8 cellular contexts compared by ENCODE assay signal in the genomic region with DNA sequence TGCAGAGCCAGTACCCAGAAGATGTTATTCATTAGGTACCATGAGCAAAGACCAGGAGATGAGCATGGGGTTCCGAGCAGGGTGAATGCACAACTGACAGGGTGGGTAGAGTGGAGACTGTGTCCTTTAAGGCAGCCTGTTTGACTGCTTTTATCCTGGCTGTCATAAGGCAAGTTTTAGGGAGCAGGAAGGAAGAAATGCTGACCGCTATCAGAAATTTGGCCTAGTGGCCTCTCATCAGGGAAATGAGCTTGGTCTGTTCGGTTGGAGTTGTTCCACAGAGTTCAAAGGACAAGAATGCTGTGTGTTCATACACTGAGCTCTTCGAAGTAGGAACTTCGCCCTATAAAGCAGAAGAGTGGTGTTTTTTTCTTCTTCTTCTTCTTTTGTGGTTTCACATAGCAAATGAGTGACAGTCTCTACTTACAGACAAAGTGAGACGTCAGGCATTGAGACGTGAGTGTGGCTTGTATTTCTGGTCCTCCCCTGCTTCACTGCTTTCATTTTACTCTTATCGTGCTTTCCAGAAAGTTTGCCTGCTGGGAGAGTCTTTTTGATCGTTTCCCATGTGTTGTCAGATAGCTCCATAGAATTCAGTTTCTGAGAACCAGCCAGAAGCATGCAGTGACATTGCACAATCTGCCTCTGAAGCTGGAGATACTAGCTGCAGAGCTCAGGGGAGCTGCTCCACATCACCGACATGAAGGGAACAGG. TPM values are rescaled to one million over a fixed set of nuclear protein-coding genes. Genes with fewer than 3 reads are reported as not detected.
A peak's percentile ranks its signal among the peaks of the same experiment; 100 is the strongest.
DNase-seq lines count a peak whose midpoint lies in the region; ATAC-seq, FAIRE-seq and TF ChIP-seq lines count a peak whose summit lies in the region.

A gene with protein sequence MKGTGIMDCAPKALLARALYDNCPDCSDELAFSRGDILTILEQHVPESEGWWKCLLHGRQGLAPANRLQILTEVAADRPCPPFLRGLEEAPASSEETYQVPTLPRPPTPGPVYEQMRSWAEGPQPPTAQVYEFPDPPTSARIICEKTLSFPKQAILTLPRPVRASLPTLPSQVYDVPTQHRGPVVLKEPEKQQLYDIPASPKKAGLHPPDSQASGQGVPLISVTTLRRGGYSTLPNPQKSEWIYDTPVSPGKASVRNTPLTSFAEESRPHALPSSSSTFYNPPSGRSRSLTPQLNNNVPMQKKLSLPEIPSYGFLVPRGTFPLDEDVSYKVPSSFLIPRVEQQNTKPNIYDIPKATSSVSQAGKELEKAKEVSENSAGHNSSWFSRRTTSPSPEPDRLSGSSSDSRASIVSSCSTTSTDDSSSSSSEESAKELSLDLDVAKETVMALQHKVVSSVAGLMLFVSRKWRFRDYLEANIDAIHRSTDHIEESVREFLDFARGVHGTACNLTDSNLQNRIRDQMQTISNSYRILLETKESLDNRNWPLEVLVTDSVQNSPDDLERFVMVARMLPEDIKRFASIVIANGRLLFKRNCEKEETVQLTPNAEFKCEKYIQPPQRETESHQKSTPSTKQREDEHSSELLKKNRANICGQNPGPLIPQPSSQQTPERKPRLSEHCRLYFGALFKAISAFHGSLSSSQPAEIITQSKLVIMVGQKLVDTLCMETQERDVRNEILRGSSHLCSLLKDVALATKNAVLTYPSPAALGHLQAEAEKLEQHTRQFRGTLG (plus strand): TSS at position 502 of the 714 bp plus-strand sequence. CDS start 199 bp downstream, at position 701.

- H3K4me3 Mint-ChIP-seq in activated CD4-positive, alpha-beta T cell treated with anti-CD3 and anti-CD28 coated beads, Interleukin-2, amount 10 ng/mL, durations not matched to agents 7 days and 5 days = peak within 1 kb of the TSS; percentile 78
- H3K4me3 Mint-ChIP-seq in endothelial cell (ENCODE audit: unreplicated experiment) = no peak within 1 kb of the TSS

- H3K27ac Mint-ChIP-seq in activated CD4-positive, alpha-beta T cell treated with anti-CD3 and anti-CD28 coated beads, Interleukin-2, amount 10 ng/mL, durations not matched to agents 7 days and 5 days = peak within 1 kb of the TSS; percentile 91
- H3K27ac Mint-ChIP-seq in endothelial cell (ENCODE audit: unreplicated experiment) = no peak within 1 kb of the TSS

- no peaks in the 10 kb centered on the region for H3K27me3 ChIP-seq in small intestine (ENCODE audit: control insufficient read depth in 2 of 2, insufficient read depth in 2 of 2, low read length in 2 of 2)

- peak within 1 kb of the TSS in 1 of 2 donors; percentile 26 for H3K4me3 ChIP-seq in small intestine (ENCODE audit: low read depth in 1 of 2, low read length in 2 of 2)

- no peaks in the 10 kb centered on the region for H3K9me3 ChIP-seq in small intestine (ENCODE audit: control insufficient read depth, low read depth)

- FAIRE-seq in GM12891 (lab: Jason Lieb, UNC) (peak; percentile 80), small intestine (lab: Jason Lieb, UNC) (no peak)

- no peak for TF ChIP-seq CTCF in endothelial cell (IDR thresholded peaks at IDR 0.05; ENCODE audit: unreplicated experiment)

- POLR2A ChIA-PET in activated CD4-positive, alpha-beta T cell treated with anti-CD3 and anti-CD28 coated beads, Interleukin-2, amount 10 ng/mL, durations not matched to agents 7 days and 5 days (lab: Charles Lee) = interaction anchor here (0.6 kb wide), 2 partner anchors 20 to 53 kb away, joined by 3 read pairs; a partner anchor contains a TSS

- H3K9me3 Mint-ChIP-seq in activated CD4-positive, alpha-beta T cell treated with anti-CD3 and anti-CD28 coated beads, Interleukin-2, amount 10 ng/mL, durations not matched to agents 7 days and 5 days = peaks cover 6% of the 10 kb centered on the region
- no peaks in the 10 kb centered on the region for H3K9me3 Mint-ChIP-seq in endothelial cell (ENCODE audit: unreplicated experiment)

- DNase-seq in GM12891 (ENCODE audit: insufficient read length, low spot score) (no peak), glomerular visceral epithelial cell (ENCODE audit: extremely low spot score) (peak; percentile 62), small intestine (peak; percentile 67), DMS153 (lab: John Stamatoyannopoulos, UW) (no peak), HuH-7 (ENCODE audit: low spot score) (no peak), endothelial cell (ENCODE audit: low spot score) (no peak)
- DNase-seq in activated CD4-positive, alpha-beta T cell treated with anti-CD3 and anti-CD28 coated beads, Interleukin-2, amount 10 ng/mL, durations not matched to agents 7 days and 5 days = peak; percentile 56

- TF ChIP-seq POLR2A in GM12891 (IDR thresholded peaks at IDR 0.05; ENCODE audit: low read depth, low read length) = no peak

- H3K36me3 Mint-ChIP-seq in activated CD4-positive, alpha-beta T cell treated with anti-CD3 and anti-CD28 coated beads, Interleukin-2, amount 10 ng/mL, durations not matched to agents 7 days and 5 days (ENCODE audit: low read depth) = peaks cover 44% of the 10 kb centered on the region
- no peaks in the 10 kb centered on the region for H3K36me3 Mint-ChIP-seq in endothelial cell (ENCODE audit: low read depth, unreplicated experiment)

- peak within 1 kb of the TSS; percentile 15 to 86 for H3K27ac ChIP-seq in small intestine (ENCODE audit: low read depth in 1 of 2, low read length in 1 of 2)

- peaks cover 55% of the 10 kb centered on the region for H3K4me1 Mint-ChIP-seq in activated CD4-positive, alpha-beta T cell treated with anti-CD3 and anti-CD28 coated beads, Interleukin-2, amount 10 ng/mL, durations not matched to agents 7 days and 5 days
- H3K4me1 Mint-ChIP-seq in endothelial cell (ENCODE audit: unreplicated experiment) = peaks cover 12% of the 10 kb centered on the region

- no peaks in the 10 kb centered on the region for H3K4me1 ChIP-seq in small intestine (ENCODE audit: control insufficient read depth in 2 of 2, insufficient read depth in 1 of 2, low read depth in 1 of 2, low read length in 1 of 2)

- peaks cover 6 to 8% of the 10 kb centered on the region in 2 donors for H3K36me3 ChIP-seq in small intestine (ENCODE audit: control insufficient read depth in 2 of 2, insufficient read depth in 2 of 2, low read length in 2 of 2)

- peak; percentile 66 for ATAC-seq in HG02870 (IDR thresholded peaks at IDR 0.05; ENCODE audit: unreplicated experiment)

- WGBS in small intestine, 3 donors = 13 to 15% (median 15%) methylated on average over 10 of the region's 10 CpGs

- H3K27me3 Mint-ChIP-seq in activated CD4-positive, alpha-beta T cell treated with anti-CD3 and anti-CD28 coated beads, Interleukin-2, amount 10 ng/mL, durations not matched to agents 7 days and 5 days = no peaks in the 10 kb centered on the region
- peaks cover under 1% of the 10 kb centered on the region for H3K27me3 Mint-ChIP-seq in endothelial cell (ENCODE audit: unreplicated experiment)

- CTCF ChIA-PET in activated CD4-positive, alpha-beta T cell treated with anti-CD3 and anti-CD28 coated beads, Interleukin-2, amount 10 ng/mL, durations not matched to agents 7 days and 5 days (lab: Charles Lee) = interaction anchor here (0.6 to 3.8 kb wide), 9 partner anchors 9 to 58 kb away, joined by 4 to 18 read pairs (median 6); no protein-coding TSS in a partner anchor

TF ChIP-seq in GM12891, 5 proteins besides CTCF, POLR2A, EP300 and RAD21:
- TF ChIP-seq PAX5 (IDR thresholded peaks at IDR 0.05; ENCODE audit: insufficient read depth, low read length, severe bottlenecking) (no peak), POU2F2 (IDR thresholded peaks at IDR 0.05; ENCODE audit: low read depth, low read length) (no peak), TAF1 (IDR thresholded peaks at IDR 0.05; ENCODE audit: low read depth, low read length) (no peak), SPI1 (IDR thresholded peaks at IDR 0.05; ENCODE audit: low read depth, low read length) (no peak), POLR2AphosphoS5 (IDR thresholded peaks at IDR 0.05; ENCODE audit: low read depth, low read length) (no peak)

RNA-seq across cellular contexts. Expression of the gene that starts here (rescaled TPM):
- 0.58 TPM for polyA plus RNA-seq in GM12891 (2012; ENCODE audit: low read depth, missing spikeins)
- 1 to 10 TPM; 8.6 to 9.0 TPM for total RNA-seq in activated CD4-positive, alpha-beta T cell treated with anti-CD3 and anti-CD28 coated beads, Interleukin-2, amount 10 ng/mL, durations not matched to agents 7 days and 5 days
- polyA plus RNA-seq in small intestine = 1 to 10 TPM in 1 of 3 donors, under 1 TPM in 1, not detected in 1; 0.70 to 1.1 TPM
- not detected for total RNA-seq in endothelial cell (ENCODE audit: unreplicated experiment)

Comparison
In these comparisons a context has a peak if more than half of its experiments do, and no peak if none do; other contexts are left out.
1. DNase-seq: peak in activated CD4-positive, alpha-beta T cell treated with anti-CD3 and anti-CD28 coated beads, Interleukin-2, amount 10 ng/mL, durations not matched to agents 7 days and 5 days (single experiment), glomerular visceral epithelial cell (single experiment) and small intestine (single experiment); none in GM12891 (single experiment), DMS153 (single experiment), HuH-7 (single experiment) and endothelial cell (single experiment).